ENCODE assay signal across 12 cellular contexts in the genomic region with DNA sequence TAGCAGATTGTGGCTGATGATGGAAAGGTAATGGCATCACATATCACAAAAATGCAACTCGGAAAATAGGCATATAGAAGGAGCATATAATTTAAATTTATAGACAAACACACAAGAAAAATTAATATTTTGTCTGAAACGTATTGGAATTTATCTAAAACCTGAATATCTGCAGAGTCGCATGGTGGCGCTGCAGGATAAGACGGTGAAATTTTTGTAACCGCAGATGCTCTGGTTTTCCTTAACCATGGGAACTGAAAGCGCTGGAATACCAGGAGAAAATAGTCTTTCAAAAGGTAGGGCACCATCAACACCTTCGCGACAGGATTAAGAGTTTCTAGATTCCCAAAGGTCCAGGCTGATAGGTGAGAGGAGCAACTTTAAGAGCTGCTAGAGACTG. TPM values are rescaled to one million over a fixed set of nuclear protein-coding genes. Genes with fewer than 3 reads are reported as not detected.
DNase-seq lines count a peak whose midpoint lies in the region; ATAC-seq and TF ChIP-seq lines count a peak whose summit lies in the region.
"Had no signal": no experiment of that assay in that cellular context is flagged by ENCODE, and none has a peak within 500 bp of the region (broad histone marks: within the 10 kb centered on the region; RNA-seq: fewer than 3 reads in every experiment).

No MANE protein-coding gene starts in this region.

- H3K4me3 Mint-ChIP-seq in activated CD8-positive, alpha-beta T cell treated with anti-CD3 and anti-CD28 coated beads for 36 hours, result no peak overlapping the region
- H3K4me3 Mint-ChIP-seq in activated CD8-positive, alpha-beta T cell treated with anti-CD3 and anti-CD28 coated beads, Interleukin-2, amount 10 ng/mL, durations not matched to agents 7 days and 5 days, result no peak overlapping the region

- peaks cover 89% of the 10 kb centered on the region for H3K9me3 ChIP-seq in thoracic aorta
- H3K9me3 ChIP-seq in effector memory CD4-positive, alpha-beta T cell (ENCODE audit: control insufficient read depth, low read length), result peaks cover 14% of the 10 kb centered on the region

- CTCF ChIA-PET in activated CD8-positive, alpha-beta T cell treated with anti-CD3 and anti-CD28 coated beads for 36 hours (lab: Charles Lee), result interaction anchor here (0.8 to 1.5 kb wide), 5 partner anchors 11 to 323 kb away, joined by 3 to 6 read pairs (median 4); a partner anchor contains a TSS
- CTCF ChIA-PET in activated CD8-positive, alpha-beta T cell treated with anti-CD3 and anti-CD28 coated beads, Interleukin-2, amount 10 ng/mL, durations not matched to agents 7 days and 5 days (lab: Charles Lee), result interaction anchor here (1.0 to 1.2 kb wide), 3 partner anchors 8 to 324 kb away, joined by 3 to 4 read pairs (median 3); a partner anchor contains a TSS

- peaks cover 26% of the 10 kb centered on the region for H3K9me3 Mint-ChIP-seq in activated CD8-positive, alpha-beta T cell treated with anti-CD3 and anti-CD28 coated beads for 36 hours
- H3K9me3 Mint-ChIP-seq in activated CD8-positive, alpha-beta T cell treated with anti-CD3 and anti-CD28 coated beads, Interleukin-2, amount 10 ng/mL, durations not matched to agents 7 days and 5 days (ENCODE audit: insufficient read depth), result peaks cover 33% of the 10 kb centered on the region

- DNase-seq in activated CD8-positive, alpha-beta T cell treated with anti-CD3 and anti-CD28 coated beads for 36 hours, result no peak
- DNase-seq in activated CD8-positive, alpha-beta T cell treated with anti-CD3 and anti-CD28 coated beads, Interleukin-2, amount 10 ng/mL, durations not matched to agents 7 days and 5 days, result no peak
- DNase-seq in SK-MEL-5 (ENCODE audit: low read depth, low spot score), result peak; percentile 34
- DNase-seq in fibroblast of pulmonary artery (ENCODE audit: low read depth), result peak; percentile 36
- no peak for DNase-seq in thoracic aorta (ENCODE audit: low spot score)
- no peak for DNase-seq in nucleus accumbens (lab: John Stamatoyannopoulos, UW)
- DNase-seq in effector memory CD4-positive, alpha-beta T cell, result no peak
- DNase-seq: activated effector memory CD4-positive, alpha-beta T cell treated with Interleukin-2 at 50 U/mL for 16 hours; effector CD8-positive, alpha-beta T cell; NCI-H524 treated with DMSO at 0.1 percent for 48 hours had no signal

- intact Hi-C loops in activated CD8-positive, alpha-beta T cell treated with anti-CD3 and anti-CD28 coated beads for 36 hours (cut with micrococcal nuclease), result no loop called here

- peaks cover 37% of the 10 kb centered on the region for H3K27me3 Mint-ChIP-seq in activated CD8-positive, alpha-beta T cell treated with anti-CD3 and anti-CD28 coated beads for 36 hours
- peaks cover 7% of the 10 kb centered on the region for H3K27me3 Mint-ChIP-seq in activated CD8-positive, alpha-beta T cell treated with anti-CD3 and anti-CD28 coated beads, Interleukin-2, amount 10 ng/mL, durations not matched to agents 7 days and 5 days (ENCODE audit: low read depth)

- no peak overlapping the region for H3K27ac Mint-ChIP-seq in activated CD8-positive, alpha-beta T cell treated with anti-CD3 and anti-CD28 coated beads for 36 hours
- no peak overlapping the region for H3K27ac Mint-ChIP-seq in activated CD8-positive, alpha-beta T cell treated with anti-CD3 and anti-CD28 coated beads, Interleukin-2, amount 10 ng/mL, durations not matched to agents 7 days and 5 days

- peak; percentile 10 for TF ChIP-seq CTCF in activated CD8-positive, alpha-beta T cell treated with anti-CD3 and anti-CD28 coated beads for 36 hours (IDR thresholded peaks at IDR 0.05)
- TF ChIP-seq CTCF in fibroblast of pulmonary artery (IDR thresholded peaks at IDR 0.05; ENCODE audit: low read length, missing control alignments) (peak; percentile 31), thoracic aorta (IDR thresholded peaks at IDR 0.05) (no peak)

- H3K27ac ChIP-seq in thoracic aorta, result no peak overlapping the region
- H3K27ac ChIP-seq in effector memory CD4-positive, alpha-beta T cell (ENCODE audit: insufficient read depth, low read length, poor library complexity, severe bottlenecking), result no peak overlapping the region

- no peaks in the 10 kb centered on the region for H3K4me1 ChIP-seq in thoracic aorta (ENCODE audit: control insufficient read depth in 1 of 2, low read depth in 2 of 2)
- no peaks in the 10 kb centered on the region for H3K4me1 ChIP-seq in effector memory CD4-positive, alpha-beta T cell (ENCODE audit: control insufficient read depth, insufficient read depth, low read length, poor library complexity, severe bottlenecking)

- POLR2A ChIA-PET in activated CD8-positive, alpha-beta T cell treated with anti-CD3 and anti-CD28 coated beads for 36 hours (lab: Charles Lee), result no interaction called here
- POLR2A ChIA-PET in activated CD8-positive, alpha-beta T cell treated with anti-CD3 and anti-CD28 coated beads, Interleukin-2, amount 10 ng/mL, durations not matched to agents 7 days and 5 days (lab: Charles Lee), result no interaction called here

- H3K36me3 ChIP-seq in thoracic aorta, result no peaks in the 10 kb centered on the region
- H3K36me3 ChIP-seq in effector memory CD4-positive, alpha-beta T cell (ENCODE audit: control insufficient read depth, insufficient read depth, low read length), result no peaks in the 10 kb centered on the region

- no peaks in the 10 kb centered on the region for H3K4me1 Mint-ChIP-seq in activated CD8-positive, alpha-beta T cell treated with anti-CD3 and anti-CD28 coated beads for 36 hours (ENCODE audit: low read depth)
- no peaks in the 10 kb centered on the region for H3K4me1 Mint-ChIP-seq in activated CD8-positive, alpha-beta T cell treated with anti-CD3 and anti-CD28 coated beads, Interleukin-2, amount 10 ng/mL, durations not matched to agents 7 days and 5 days (ENCODE audit: low read depth)

- in situ Hi-C loops in SK-MEL-5 (cut with HindIII; ENCODE audit: low pct_unique_long_range_greater_than_20kb, low sequenced_read_pairs), result no loop called here

- ATAC-seq in activated CD8-positive, alpha-beta T cell treated with anti-CD3 and anti-CD28 coated beads for 36 hours, result no peak
- no peak for ATAC-seq in activated CD8-positive, alpha-beta T cell treated with anti-CD3 and anti-CD28 coated beads, Interleukin-2, amount 10 ng/mL, durations not matched to agents 7 days and 5 days
- ATAC-seq in thoracic aorta (ENCODE audit: insufficient number of reproducible peaks, low FRiP score, low read depth) (no peak), GM19455 (IDR thresholded peaks at IDR 0.05; ENCODE audit: unreplicated experiment) (no peak)

- peaks cover 14% of the 10 kb centered on the region for H3K36me3 Mint-ChIP-seq in activated CD8-positive, alpha-beta T cell treated with anti-CD3 and anti-CD28 coated beads for 36 hours (ENCODE audit: low read depth)
- peaks cover 6% of the 10 kb centered on the region for H3K36me3 Mint-ChIP-seq in activated CD8-positive, alpha-beta T cell treated with anti-CD3 and anti-CD28 coated beads, Interleukin-2, amount 10 ng/mL, durations not matched to agents 7 days and 5 days (ENCODE audit: low read depth)

- H3K27me3 ChIP-seq in thoracic aorta (replicated peaks; ENCODE audit: insufficient read depth), result no peaks in the 10 kb centered on the region
- H3K27me3 ChIP-seq in effector memory CD4-positive, alpha-beta T cell (replicated peaks; ENCODE audit: control insufficient read depth, insufficient read depth, low read length, poor library complexity, severe bottlenecking), result no peaks in the 10 kb centered on the region

- peak overlapping the region; percentile 35 for H3K4me3 ChIP-seq in fibroblast of pulmonary artery (replicated peaks; ENCODE audit: low read depth, low read length)
- H3K4me3 ChIP-seq in thoracic aorta, result peak overlapping the region; percentile 60
- H3K4me3 ChIP-seq in effector memory CD4-positive, alpha-beta T cell (ENCODE audit: insufficient read depth, low read depth, low read length, poor library complexity, severe bottlenecking), result no peak overlapping the region
- H3K4me3 ChIP-seq: smooth muscle cell had no signal

RNA-seq across cellular contexts. Expression of a gene that starts 11.0 kb away (rescaled TPM):
- total RNA-seq in activated CD8-positive, alpha-beta T cell treated with anti-CD3 and anti-CD28 coated beads for 36 hours, result not detected
- not detected for total RNA-seq in activated CD8-positive, alpha-beta T cell treated with anti-CD3 and anti-CD28 coated beads, Interleukin-2, amount 10 ng/mL, durations not matched to agents 7 days and 5 days
- 0.24 and 0.40 TPM in 2 replicates for total RNA-seq in SK-MEL-5 (2014; rRNA removed; shearing (Covaris generic))
- polyA plus RNA-seq in SK-MEL-5 (2015; cell fraction: cytosol; rRNA removed), result 0.87 and 1.4 TPM in 2 replicates
- polyA plus RNA-seq in SK-MEL-5 (2015; cell fraction: nucleus; rRNA removed), result 1.3 and 3.7 TPM in 2 replicates
- total RNA-seq in thoracic aorta, result 10 to 100 TPM; 10.2 to 14.6 TPM

RNA-seq across cellular contexts. Expression of a gene that starts 11.1 kb away (rescaled TPM):
- not detected for total RNA-seq in activated CD8-positive, alpha-beta T cell treated with anti-CD3 and anti-CD28 coated beads for 36 hours
- total RNA-seq in activated CD8-positive, alpha-beta T cell treated with anti-CD3 and anti-CD28 coated beads, Interleukin-2, amount 10 ng/mL, durations not matched to agents 7 days and 5 days, result not detected
- total RNA-seq in SK-MEL-5 (2014; rRNA removed; shearing (Covaris generic)), result 1.1 and 1.6 TPM in 2 replicates
- 1.8 and 2.8 TPM in 2 replicates for polyA plus RNA-seq in SK-MEL-5 (2015; cell fraction: cytosol; rRNA removed)
- 7.0 and 10.5 TPM in 2 replicates for polyA plus RNA-seq in SK-MEL-5 (2015; cell fraction: nucleus; rRNA removed)
- 10 to 100 TPM in 1 of 2 donors, 1 to 10 TPM in 1; 6.1 to 10.7 TPM for total RNA-seq in thoracic aorta

RNA-seq across cellular contexts. Expression of a gene that starts 20.4 kb away (rescaled TPM):
- total RNA-seq in activated CD8-positive, alpha-beta T cell treated with anti-CD3 and anti-CD28 coated beads for 36 hours, result not detected
- not detected for total RNA-seq in activated CD8-positive, alpha-beta T cell treated with anti-CD3 and anti-CD28 coated beads, Interleukin-2, amount 10 ng/mL, durations not matched to agents 7 days and 5 days
- total RNA-seq in SK-MEL-5 (2014; rRNA removed; shearing (Covaris generic)), result 0.66 and 0.77 TPM in 2 replicates
- 0.77 and 1.1 TPM in 2 replicates for polyA plus RNA-seq in SK-MEL-5 (2015; cell fraction: cytosol; rRNA removed)
- polyA plus RNA-seq in SK-MEL-5 (2015; cell fraction: nucleus; rRNA removed), result 0.28 and 1.5 TPM in 2 replicates
- total RNA-seq in thoracic aorta, result 10 to 100 TPM in 1 of 2 donors, 1 to 10 TPM in 1; 8.0 to 16.1 TPM

RNA-seq across cellular contexts. Expression of a gene that starts 25.6 kb away (rescaled TPM):
- total RNA-seq in activated CD8-positive, alpha-beta T cell treated with anti-CD3 and anti-CD28 coated beads for 36 hours, result not detected
- total RNA-seq in activated CD8-positive, alpha-beta T cell treated with anti-CD3 and anti-CD28 coated beads, Interleukin-2, amount 10 ng/mL, durations not matched to agents 7 days and 5 days, result not detected
- total RNA-seq in SK-MEL-5 (2014; rRNA removed; shearing (Covaris generic)), result 0.24 and 0.42 TPM in 2 replicates
- 0.18 and 0.42 TPM in 2 replicates for polyA plus RNA-seq in SK-MEL-5 (2015; cell fraction: cytosol; rRNA removed)
- polyA plus RNA-seq in SK-MEL-5 (2015; cell fraction: nucleus; rRNA removed), result 0.57 and 1.3 TPM in 2 replicates
- 1 to 10 TPM; 7.3 to 7.4 TPM for total RNA-seq in thoracic aorta

RNA-seq across cellular contexts. Expression of a gene that starts 34.7 kb away (rescaled TPM):
- not detected for total RNA-seq in activated CD8-positive, alpha-beta T cell treated with anti-CD3 and anti-CD28 coated beads for 36 hours
- not detected for total RNA-seq in activated CD8-positive, alpha-beta T cell treated with anti-CD3 and anti-CD28 coated beads, Interleukin-2, amount 10 ng/mL, durations not matched to agents 7 days and 5 days
- total RNA-seq in SK-MEL-5 (2014; rRNA removed; shearing (Covaris generic)), result 0.55 and 0.75 TPM in 2 replicates
- 0.87 and 1.5 TPM in 2 replicates for polyA plus RNA-seq in SK-MEL-5 (2015; cell fraction: cytosol; rRNA removed)
- polyA plus RNA-seq in SK-MEL-5 (2015; cell fraction: nucleus; rRNA removed), result 1.1 and 1.4 TPM in 2 replicates
- total RNA-seq in thoracic aorta, result 10 to 100 TPM in 1 of 2 donors, 1 to 10 TPM in 1; 6.0 to 10.6 TPM

Comparison
In these comparisons a context has a peak if more than half of its experiments do, and no peak if none do; other contexts are left out.
1. DNase-seq: peak in SK-MEL-5 (single experiment) and fibroblast of pulmonary artery (single experiment); none in activated CD8-positive, alpha-beta T cell treated with anti-CD3 and anti-CD28 coated beads for 36 hours (single experiment), activated CD8-positive, alpha-beta T cell treated with anti-CD3 and anti-CD28 coated beads, Interleukin-2, amount 10 ng/mL, durations not matched to agents 7 days and 5 days (single experiment), thoracic aorta (single experiment), nucleus accumbens (0 of 56) and effector memory CD4-positive, alpha-beta T cell (0 of 3).